In genomic region chr17:44012391-44012790, GRCh38 we compare ENCODE assay signal across 25 cellular contexts. TPM values are rescaled to one million over a fixed set of nuclear protein-coding genes. Genes with fewer than 3 reads are reported as not detected.
DNase-seq lines count a peak whose midpoint lies in the region; ATAC-seq and TF ChIP-seq lines count a peak whose summit lies in the region.
"Had no signal": no experiment of that assay in that cellular context is flagged by ENCODE, and none has a peak within 500 bp of the region (broad histone marks: within the 10 kb centered on the region; RNA-seq: fewer than 3 reads in every experiment).

No MANE protein-coding gene starts in this region.

- H3K27ac ChIP-seq in SK-N-SH (ENCODE audit: low read depth in 2 of 2, low read length in 1 of 2) (peak overlapping the region in 1 of 2 experiments; percentile 82; a peak in 2 of 4 replicates), heart left ventricle (peak overlapping the region in 2 of 12 donors; percentile 6 to 16), body of pancreas (no peak overlapping the region)
- H3K27ac ChIP-seq: 22Rv1, SJSA1 had no signal

- H3K36me3 ChIP-seq in SK-N-SH (replicated peaks in 1 of 2; ENCODE audit: control insufficient read depth in 1 of 2, insufficient read depth in 2 of 2, low read length in 1 of 2) (peaks cover 0 to 14% of the 10 kb centered on the region in 2 experiments), heart left ventricle (peaks cover 0 to 16% (median 5%) of the 10 kb centered on the region in 9 donors), mucosa of stomach (ENCODE audit: control insufficient read depth, insufficient read depth, low read length) (no peaks in the 10 kb centered on the region), body of pancreas (replicated peaks in 1 of 2; ENCODE audit: insufficient read depth in 1 of 2, low read depth in 2 of 2) (no peaks in the 10 kb centered on the region)

- H3K79me2 ChIP-seq in SK-N-SH (ENCODE audit: insufficient read depth) = peaks cover 41% of the 10 kb centered on the region; the same call in 1 of the 2 replicates

- no peaks in the 10 kb centered on the region for H3K9me2 ChIP-seq in SK-N-SH

- H4K20me1 ChIP-seq in SK-N-SH (ENCODE audit: insufficient read depth) = no peaks in the 10 kb centered on the region

- ATAC-seq in SK-N-SH treated with all-trans-retinoic acid at 6 μM for 48 hours (no peak), left ventricle myocardium superior (peak; percentile 38), heart left ventricle (no peak), body of pancreas (no peak)

- H3K4me3 ChIP-seq in SK-N-SH (ENCODE audit: low read depth in 2 of 2, low read length in 1 of 2) (no peak overlapping the region), heart left ventricle (no peak overlapping the region), mucosa of stomach (ENCODE audit: low read length) (no peak overlapping the region), body of pancreas (no peak overlapping the region)
- H3K4me3 ChIP-seq: SJSA1 had no signal

- peaks cover 4% of the 10 kb centered on the region for H3F3A ChIP-seq in SK-N-SH (replicated peaks; ENCODE audit: insufficient read depth)

- TF ChIP-seq EP300 in SK-N-SH (IDR thresholded peaks at IDR 0.05; ENCODE audit: borderline replicate concordance in 1 of 2, low read depth in 1 of 2, low read length in 1 of 2) = no peak

- H2AFZ ChIP-seq in SK-N-SH (ENCODE audit: low read depth) = no peak overlapping the region

- no peak for TF ChIP-seq CTCF in SK-N-SH (IDR thresholded peaks at IDR 0.05)
- no peak for TF ChIP-seq CTCF in heart left ventricle (IDR thresholded peaks at IDR 0.05)
- no peak for TF ChIP-seq CTCF in body of pancreas (IDR thresholded peaks at IDR 0.05)
- TF ChIP-seq CTCF in GM13976 (IDR thresholded peaks at IDR 0.05; ENCODE audit: borderline replicate concordance, control extremely low read depth, extremely low read depth, insufficient read depth, missing control alignments) = no peak

- 80% methylated on average over 3 of the region's 3 CpGs for WGBS in SK-N-SH (ENCODE audit: low lambda C conversion rate)
- WGBS in heart left ventricle, 4 donors = 36 to 55% (median 45%) methylated on average over 3 of the region's 3 CpGs
- 50 to 65% methylated on average over 2 to 3 of the region's 3 CpGs for WGBS in body of pancreas, 2 donors

- H3K4me1 ChIP-seq in SK-N-SH (ENCODE audit: control insufficient read depth in 1 of 2, insufficient read depth in 2 of 2, low read depth in 1 of 2, low read length in 1 of 2) (peaks cover 8 to 44% of the 10 kb centered on the region in 2 experiments; a peak in 3 of 4 replicates), heart left ventricle (peaks cover 2 to 55% (median 25%) of the 10 kb centered on the region in 12 donors), mucosa of stomach (ENCODE audit: control insufficient read depth, insufficient read depth, low read length) (peaks cover 16% of the 10 kb centered on the region), body of pancreas (peaks cover 27% of the 10 kb centered on the region)

- CTCF ChIA-PET in SK-N-SH (lab: Yijun Ruan, JAX) = interaction anchor here (1.0 to 31.1 kb wide), 6 partner anchors 10 to 528 kb away, joined by 3 to 638 read pairs (median 4); partner anchors contain the start of genes DHX8 and PPY

- intact Hi-C loops in left ventricle myocardium superior (cut with micrococcal nuclease) (no loop called here), heart left ventricle (cut with DNase I) (loop anchor here in 3 of 10 donors (5.0 to 10.0 kb wide), 2 partner anchors 100 to 102 kb away; no protein-coding TSS in a partner anchor), body of pancreas (cut with DNase I) (no loop called here)

- DNase-seq in SK-N-SH (peak; percentile 62), left ventricle myocardium superior (peak; percentile 50), heart left ventricle (no peak), body of pancreas (no peak), NCI-H2107 treated with DMSO at 0.1 percent for 48 hours (lab: John Stamatoyannopoulos, UW; ENCODE audit: unreplicated experiment) (no peak), GM13976 (ENCODE audit: low spot score) (no peak)
- DNase-seq: Calu3, DMS79 treated with DMSO at 0.1 percent for 48 hours, GF-D8, HCEC 1CT, NCI-H1048, NCI-H1417, NCI-H1694 treated with DMSO at 0.1 percent for 48 hours, NCI-H2081, NCI-H2171 treated with DMSO at 0.1 percent for 48 hours, NCI-H345, NCI-H524, NCI-H774 had no signal

- in situ Hi-C loops in GM13976 (cut with MboI; ENCODE audit: low sequenced_read_pairs, unreplicated experiment) = no loop called here

- no peak for TF ChIP-seq RAD21 in SK-N-SH (IDR thresholded peaks at IDR 0.05; ENCODE audit: low read length)

- TF ChIP-seq POLR2A in heart left ventricle (IDR thresholded peaks at IDR 0.05) (no peak), body of pancreas (IDR thresholded peaks at IDR 0.05) (no peak)

- H3K9ac ChIP-seq in SK-N-SH = no peak overlapping the region
- peak overlapping the region; percentile 8 for H3K9ac ChIP-seq in mucosa of stomach (ENCODE audit: low read length)

- H3K9me3 ChIP-seq in SK-N-SH (no peaks in the 10 kb centered on the region), heart left ventricle (no peaks in the 10 kb centered on the region), mucosa of stomach (ENCODE audit: control insufficient read depth, low read length) (no peaks in the 10 kb centered on the region), body of pancreas (no peaks in the 10 kb centered on the region)
- H3K9me3 ChIP-seq: SJSA1 had no signal

- H3K27me3 ChIP-seq in SK-N-SH (ENCODE audit: insufficient read depth) (no peaks in the 10 kb centered on the region), heart left ventricle (no peaks in the 10 kb centered on the region), mucosa of stomach (ENCODE audit: control insufficient read depth, insufficient read depth, low read length) (no peaks in the 10 kb centered on the region), body of pancreas (no peaks in the 10 kb centered on the region)
- H3K27me3 ChIP-seq: SJSA1 had no signal

- POLR2A ChIA-PET in SK-N-SH (lab: Yijun Ruan, JAX) = no interaction called here

- no peak overlapping the region for H3K4me2 ChIP-seq in SK-N-SH

TF ChIP-seq in SK-N-SH treated with all-trans-retinoic acid at 6 μM for 48 hours, 23 proteins besides CTCF, POLR2A, EP300 and RAD21 (continues in another document):
- TF ChIP-seq CREB5 (CRISPR knock-in tag; IDR thresholded peaks at IDR 0.05; ENCODE audit: low read depth) (no peak), CSDC2 (CRISPR knock-in tag; IDR thresholded peaks at IDR 0.05) (no peak), BACH2 (CRISPR knock-in tag; IDR thresholded peaks at IDR 0.05; ENCODE audit: borderline replicate concordance) (no peak), ZC3H10 (CRISPR knock-in tag; IDR thresholded peaks at IDR 0.05) (no peak)

RNA-seq across cellular contexts. Expression of gene TMEM101, which starts 2.4 kb away (rescaled TPM):
- 62.9 and 63.6 TPM in 2 replicates for polyA plus RNA-seq in SK-N-SH (2012; rRNA removed)
- polyA plus RNA-seq in SK-N-SH (2012; cell fraction: cytosol; rRNA removed) = 47.9 and 50.2 TPM in 2 replicates
- 34.5 and 37.9 TPM in 2 replicates for polyA plus RNA-seq in SK-N-SH (2012; cell fraction: nucleus; rRNA removed)
- total RNA-seq in left ventricle myocardium superior = 20.7 TPM
- total RNA-seq in heart left ventricle = 10 to 100 TPM; 13.4 to 22.1 (median 19.3) TPM
- polyA plus RNA-seq in heart left ventricle = 10 to 100 TPM; 16.7 to 31.1 TPM
- 10 to 100 TPM; 22.6 to 26.7 TPM for total RNA-seq in body of pancreas

RNA-seq across cellular contexts. Expression of gene NAGS, which starts 8.0 kb away (rescaled TPM):
- 1.6 and 1.7 TPM in 2 replicates for polyA plus RNA-seq in SK-N-SH (2012; rRNA removed)
- polyA plus RNA-seq in SK-N-SH (2012; cell fraction: cytosol; rRNA removed) = 0.84 and 1.00 TPM in 2 replicates
- 0.87 and 0.92 TPM in 2 replicates for polyA plus RNA-seq in SK-N-SH (2012; cell fraction: nucleus; rRNA removed)
- total RNA-seq in left ventricle myocardium superior = 0.57 TPM
- total RNA-seq in heart left ventricle = 1 to 10 TPM in 3 of 9 donors, under 1 TPM in 6; 0.20 to 1.2 (median 0.37) TPM
- polyA plus RNA-seq in heart left ventricle = 1 to 10 TPM in 1 of 2 donors, under 1 TPM in 1; 0.57 to 1.2 TPM
- total RNA-seq in body of pancreas = 1 to 10 TPM in 1 of 2 donors, not detected in 1; 2.1 TPM

RNA-seq across cellular contexts. Expression of gene LSM12, which starts 54.1 kb away (rescaled TPM):
- polyA plus RNA-seq in SK-N-SH (2012; rRNA removed) (26.6 and 31.3 TPM in 2 replicates), heart left ventricle (10 to 100 TPM; 30.8 to 41.2 TPM)
- polyA plus RNA-seq in SK-N-SH (2012; cell fraction: cytosol; rRNA removed) = 33.4 and 36.1 TPM in 2 replicates
- 14.7 and 23.4 TPM in 2 replicates for polyA plus RNA-seq in SK-N-SH (2012; cell fraction: nucleus; rRNA removed)
- total RNA-seq in left ventricle myocardium superior (58.2 TPM), heart left ventricle (10 to 100 TPM; 38.4 to 55.6 (median 44.1) TPM), body of pancreas (10 to 100 TPM; 14.8 to 19.4 TPM)

RNA-seq across cellular contexts. Expression of gene G6PC3, which starts 58.1 kb away (rescaled TPM):
- 158 and 166 TPM in 2 replicates for polyA plus RNA-seq in SK-N-SH (2012; rRNA removed)
- 87.1 and 148 TPM in 2 replicates for polyA plus RNA-seq in SK-N-SH (2012; cell fraction: cytosol; rRNA removed)
- 45.7 and 77.2 TPM in 2 replicates for polyA plus RNA-seq in SK-N-SH (2012; cell fraction: nucleus; rRNA removed)
- total RNA-seq in left ventricle myocardium superior = 26.3 TPM
- total RNA-seq in heart left ventricle = 10 to 100 TPM; 28.5 to 46.5 (median 36.6) TPM
- 10 to 100 TPM; 52.4 to 75.1 TPM for polyA plus RNA-seq in heart left ventricle
- 10 to 100 TPM; 11.9 to 12.9 TPM for total RNA-seq in body of pancreas

RNA-seq across cellular contexts. Expression of gene PYY, which starts 58.7 kb away (rescaled TPM):
- polyA plus RNA-seq in SK-N-SH (2012; rRNA removed) (0.10 and 0.21 TPM in 2 replicates), heart left ventricle (not detected)
- 0.08 and 0.14 TPM in 2 replicates for polyA plus RNA-seq in SK-N-SH (2012; cell fraction: cytosol; rRNA removed)
- 0.33 and 0.36 TPM in 2 replicates for polyA plus RNA-seq in SK-N-SH (2012; cell fraction: nucleus; rRNA removed)
- total RNA-seq in left ventricle myocardium superior (not detected), heart left ventricle (not detected), body of pancreas (not detected)
- total RNA-seq: B cell, Calu3, SJSA1 had no signal
- polyA plus RNA-seq: CD14-positive monocyte, IgD-negative memory B cell had no signal

Comparison
In these comparisons a context has a peak if more than half of its experiments do, and no peak if none do; other contexts are left out.
1. DNase-seq: peak in SK-N-SH (single experiment) and left ventricle myocardium superior (single experiment); none in heart left ventricle (0 of 5), body of pancreas (0 of 4), NCI-H2107 treated with DMSO at 0.1 percent for 48 hours (single experiment) and GM13976 (single experiment).